In the genomic region with DNA sequence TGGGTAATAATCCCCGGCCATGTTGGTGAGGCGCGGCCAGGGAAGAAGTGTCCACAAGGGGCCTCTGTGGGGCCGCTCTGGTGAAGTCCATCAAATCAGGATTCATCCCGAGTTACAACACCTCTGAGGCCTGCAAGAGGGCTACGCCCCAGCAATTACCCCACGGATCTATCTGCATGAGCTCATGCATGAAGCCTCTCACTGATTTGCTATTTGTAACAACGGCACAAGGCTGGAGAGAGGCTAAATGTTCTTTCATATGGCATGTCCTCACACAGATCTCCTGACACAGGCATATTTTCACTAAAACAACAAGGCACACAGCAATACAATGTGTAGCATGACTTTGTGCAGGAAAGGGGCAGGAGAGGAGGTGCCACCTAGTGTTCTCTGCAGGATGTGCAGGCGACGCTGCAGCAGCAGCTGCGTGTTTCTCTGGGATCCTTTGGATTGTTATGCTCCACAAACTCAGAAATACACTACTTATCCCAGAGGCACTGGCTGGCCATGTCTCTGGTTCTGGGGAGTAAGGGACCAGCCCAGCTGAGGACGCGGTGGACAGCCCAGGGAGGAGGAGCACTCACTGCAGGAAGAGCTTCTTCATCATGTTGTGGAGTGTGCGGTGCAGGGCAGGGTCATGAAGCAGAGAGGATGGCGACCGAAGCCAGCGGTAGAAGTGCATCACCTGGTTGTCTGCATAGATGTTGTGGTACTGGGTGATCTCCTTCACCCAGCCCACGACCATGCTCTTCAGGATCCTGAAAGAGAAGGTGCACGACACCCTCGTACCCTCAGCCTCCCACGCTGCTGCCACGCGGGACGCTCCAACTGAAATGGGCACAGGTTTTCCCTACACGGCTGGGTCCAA, we compare ENCODE assay signal across 1 cellular context.
TF ChIP-seq lines count a peak whose summit lies in the region.

No MANE protein-coding gene starts in this region.

TF ChIP-seq in H1, 55 proteins besides CTCF, POLR2A, EP300 and RAD21:
- TF ChIP-seq KDM4A (IDR thresholded peaks at IDR 0.05; ENCODE audit: low read depth, low read length, severe bottlenecking): no peak
- TF ChIP-seq USF2 (IDR thresholded peaks at IDR 0.05; ENCODE audit: low read length): no peak
- no peak for TF ChIP-seq CHD1 (IDR thresholded peaks at IDR 0.05; ENCODE audit: low read depth, low read length)
- no peak for TF ChIP-seq BRCA1 (IDR thresholded peaks at IDR 0.05; ENCODE audit: low read depth, low read length)
- TF ChIP-seq BCL11A (IDR thresholded peaks at IDR 0.05; ENCODE audit: low read depth in 2 of 2, low read length in 2 of 2): no peak
- TF ChIP-seq JUN (IDR thresholded peaks at IDR 0.05; ENCODE audit: low read depth, low read length): no peak
- no peak for TF ChIP-seq SAP30 (IDR thresholded peaks at IDR 0.05; ENCODE audit: insufficient read depth, insufficient replicate concordance, low read length)
- no peak for TF ChIP-seq MAFK (IDR thresholded peaks at IDR 0.05; ENCODE audit: low read depth, low read length)
- TF ChIP-seq NANOG (IDR thresholded peaks at IDR 0.05; ENCODE audit: insufficient read depth, low read depth, low read length, poor library complexity, severe bottlenecking): no peak
- TF ChIP-seq CREB1 (IDR thresholded peaks at IDR 0.05): no peak
- TF ChIP-seq SP1 (IDR thresholded peaks at IDR 0.05; ENCODE audit: low read depth, low read length): no peak
- TF ChIP-seq HDAC2 (IDR thresholded peaks at IDR 0.05; ENCODE audit: borderline replicate concordance in 1 of 2, low read depth in 2 of 2, low read length in 2 of 2): no peak
TF ChIP-seq in H1: peak in this region for 0.
